ENCODE assay signal across 8 cellular contexts in the genomic region with DNA sequence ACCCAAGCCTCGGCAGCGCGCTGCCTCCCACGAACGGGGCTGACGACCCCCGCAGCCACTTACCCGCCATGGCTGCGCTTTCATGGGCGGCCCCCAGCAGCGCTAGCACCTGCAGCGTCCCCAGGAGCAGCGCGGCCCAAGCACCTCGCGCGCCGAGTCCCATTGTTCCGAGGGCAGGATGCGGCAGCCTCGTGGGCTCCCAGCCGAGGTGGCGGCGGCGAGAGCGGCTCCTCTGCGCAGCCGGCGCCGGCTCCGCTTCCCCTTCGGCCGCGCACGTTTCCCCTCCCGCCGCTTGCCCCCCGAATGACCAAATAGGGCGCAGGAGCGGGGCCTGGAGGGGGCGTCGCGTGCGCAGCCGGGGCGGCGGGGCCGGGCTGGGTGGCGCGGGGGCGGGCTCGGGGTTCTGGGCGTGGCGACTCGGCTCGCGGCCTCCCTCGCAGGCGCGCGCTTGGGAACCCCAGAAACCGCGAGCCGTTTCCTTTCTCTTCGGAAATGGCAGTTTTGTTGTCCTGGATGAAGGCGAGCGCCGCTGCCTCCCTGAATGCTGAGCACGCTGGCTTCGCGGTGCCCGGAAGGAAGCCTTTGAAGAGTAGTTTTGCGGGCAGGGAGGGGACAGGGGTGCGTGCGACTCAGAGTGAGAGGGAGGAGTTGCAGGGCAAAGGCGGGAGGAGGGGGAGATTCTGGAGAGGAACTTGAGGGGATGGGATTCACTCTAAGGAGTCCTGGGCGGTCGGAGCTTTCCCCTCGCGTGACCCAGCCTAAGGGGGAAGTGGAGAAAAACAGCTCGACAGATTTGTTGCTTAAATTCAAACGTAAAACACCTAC. TPM values are rescaled to one million over a fixed set of nuclear protein-coding genes. Genes with fewer than 3 reads are reported as not detected.
DNase-seq lines count a peak whose midpoint lies in the region; ATAC-seq, FAIRE-seq and TF ChIP-seq lines count a peak whose summit lies in the region.

A gene with protein sequence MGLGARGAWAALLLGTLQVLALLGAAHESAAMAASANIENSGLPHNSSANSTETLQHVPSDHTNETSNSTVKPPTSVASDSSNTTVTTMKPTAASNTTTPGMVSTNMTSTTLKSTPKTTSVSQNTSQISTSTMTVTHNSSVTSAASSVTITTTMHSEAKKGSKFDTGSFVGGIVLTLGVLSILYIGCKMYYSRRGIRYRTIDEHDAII (minus strand): TSS at position 305 of the 825 bp plus-strand sequence. CDS start 142 bp downstream, at position 163.

- 0 out of 2 replicates have a peak, but pooled peaks have one; percentile 11 for TF ChIP-seq CTCF in GM12875 (IDR thresholded peaks at IDR 0.05; ENCODE audit: borderline replicate concordance, insufficient read depth, low read depth, low read length)
- TF ChIP-seq CTCF in HFFc6 (IDR thresholded peaks at IDR 0.05) = peak; percentile 36; the same call in 1 of the 2 replicates

- H3K36me3 Mint-ChIP-seq in HFFc6 (ENCODE audit: low read depth) (peaks cover 4% of the 10 kb centered on the region; the same call in 1 of the 2 replicates), T-helper 17 cell (ENCODE audit: low read depth) (peaks cover 3% of the 10 kb centered on the region)

- DNase-seq in HFFc6 = peak; percentile 57
- peak; percentile 43 for DNase-seq in NCI-H1048 (lab: John Stamatoyannopoulos, UW)
- DNase-seq in T-helper 17 cell = peak; percentile 78 to 86 (median 84)
- DNase-seq in amniotic stem cell (lab: John Stamatoyannopoulos, UW) = peak; percentile 38
- peak; percentile 90 for DNase-seq in left ventricle myocardium superior
- DNase-seq in pulmonary artery endothelial cell (ENCODE audit: low read depth, low spot score) = no peak
- peak; percentile 82 for DNase-seq in urothelium cell line (ENCODE audit: low spot score)

- no peak for FAIRE-seq in urothelium cell line (lab: Jason Lieb, UNC)

- H3K4me3 ChIP-seq in GM12875 (ENCODE audit: low read depth, low read length) = peak within 1 kb of the TSS; percentile 89

- no peaks in the 10 kb centered on the region for H3K9me3 Mint-ChIP-seq in HFFc6

- H3K9me3 ChIP-seq in T-helper 17 cell (ENCODE audit: control insufficient read depth, low read length, poor library complexity, severe bottlenecking) = no peaks in the 10 kb centered on the region

- peaks cover 2% of the 10 kb centered on the region; the same call in 1 of the 2 replicates for H3K27me3 Mint-ChIP-seq in HFFc6 (ENCODE audit: insufficient read depth)
- no peaks in the 10 kb centered on the region for H3K27me3 Mint-ChIP-seq in T-helper 17 cell

- ATAC-seq in T-helper 17 cell = peak; percentile 72
- peak; percentile 95 for ATAC-seq in left ventricle myocardium superior

- H3K4me1 Mint-ChIP-seq in HFFc6 (ENCODE audit: low read depth) (peaks cover 58% of the 10 kb centered on the region), T-helper 17 cell (peaks cover 61% of the 10 kb centered on the region)

- H3K27ac Mint-ChIP-seq in HFFc6 (peak within 1 kb of the TSS; percentile 97), T-helper 17 cell (peak within 1 kb of the TSS; percentile 95)

- intact Hi-C loops in left ventricle myocardium superior (cut with micrococcal nuclease) = no loop called here

- H3K4me3 Mint-ChIP-seq in HFFc6 = peak within 1 kb of the TSS; percentile 98
- peak within 1 kb of the TSS; percentile 97 for H3K4me3 Mint-ChIP-seq in T-helper 17 cell

RNA-seq across cellular contexts. Expression of the gene that starts here (rescaled TPM):
- total RNA-seq in HFFc6 (2021; fragmentation: NEBNext Ultra II Directional; extraction: Animal tissue kit (Norgen Biotek cat#: 25700)) = 100 to 1,000 TPM; 128 to 197 (median 161) TPM
- total RNA-seq in T-helper 17 cell (100 to 1,000 TPM; 372 to 400 TPM), left ventricle myocardium superior (75.9 TPM), pulmonary artery endothelial cell (178 and 234 TPM in 2 replicates)
